22 cellular contexts compared by ENCODE assay signal in genomic region chr14:64149921-64150320, GRCh38.
"Had no signal": no experiment of that assay in that cellular context is flagged by ENCODE, and none has a peak within 500 bp of the region (broad histone marks: within the 10 kb centered on the region; RNA-seq: fewer than 3 reads in every experiment).

No MANE protein-coding gene starts in this region.

- H3K36me3 ChIP-seq: MG63 had no signal

- H3K4me2 ChIP-seq: PC-9 had no signal

- H3K4me1 ChIP-seq: Peyer's patch had no signal

- H3K4me3 ChIP-seq: MG63, PC-9, Peyer's patch, SJCRH30 had no signal

- DNase-seq: IMR-90; Karpas-422; KG1; MG63; NCI-H1092 treated with DMSO at 0.1 percent for 48 hours; NCI-H1436; NCI-H187; NCI-H2029; NCI-H2171; NCI-H226; NCI-H446; NCI-H510A; NCI-H524 treated with DMSO at 0.1 percent for 48 hours; NCI-H69; NCI-H774; NK-92 treated with Interleukin-12 subunit alpha and Interleukin-12 subunit beta, amount 100 ng/mL, for 24 hours; PC-9; Peyer's patch; SHP77 treated with DMSO at 0.1 percent for 48 hours; SJCRH30 had no signal

- H3K27me3 ChIP-seq: MG63, Peyer's patch, SJCRH30 had no signal

- H3K27ac ChIP-seq: PC-9, Peyer's patch, SJCRH30 had no signal

- H2AFZ ChIP-seq: PC-9 had no signal

- H3K9me3 ChIP-seq: MG63, Peyer's patch, SJCRH30 had no signal

- ATAC-seq: Right ventricle myocardium inferior, SK-N-SH treated with all-trans-retinoic acid at 6 μM for 48 hours had no signal
